In genomic region chr1:30837653-30838052, GRCh38 we compare ENCODE assay signal across 19 cellular contexts.
DNase-seq lines count a peak whose midpoint lies in the region; ATAC-seq, FAIRE-seq and TF ChIP-seq lines count a peak whose summit lies in the region.
"Had no signal": no experiment of that assay in that cellular context is flagged by ENCODE, and none has a peak within 500 bp of the region (broad histone marks: within the 10 kb centered on the region; RNA-seq: fewer than 3 reads in every experiment).

No MANE protein-coding gene starts in this region.

- H3K9ac ChIP-seq in H1 (replicated peaks in 1 of 4; ENCODE audit: extremely low read depth in 1 of 4, low read depth in 3 of 4, low read length in 3 of 4) (no peak overlapping the region), mesendoderm (ENCODE audit: low read length) (no peak overlapping the region)
- H3K9ac ChIP-seq: BLaER1 had no signal

- no peaks in the 10 kb centered on the region for H3K36me3 Mint-ChIP-seq in progenitor cell of endocrine pancreas (ENCODE audit: insufficient read depth)
- H3K36me3 Mint-ChIP-seq: CD4-positive, alpha-beta memory T cell had no signal

- POLR2A ChIA-PET in H1 (lab: Charles Lee; ENCODE audit: partially characterized antibody) = interaction anchor here (0.8 to 1.5 kb wide), 3 partner anchors 9 to 18 kb away, joined by 3 to 5 read pairs (median 3); no protein-coding TSS in a partner anchor

- H3K23me2 ChIP-seq in H1 (ENCODE audit: low read depth, low read length) = peaks cover 6% of the 10 kb centered on the region; the same call in 1 of the 2 replicates

- no peaks in the 10 kb centered on the region for H4K20me1 ChIP-seq in H1 (replicated peaks in 1 of 2; ENCODE audit: control insufficient read depth in 1 of 2, insufficient read depth in 2 of 2, low read length in 2 of 2)

- H3K9me3 Mint-ChIP-seq in progenitor cell of endocrine pancreas (ENCODE audit: low read depth) = no peaks in the 10 kb centered on the region
- H3K9me3 Mint-ChIP-seq: IgD-negative memory B cell had no signal

- H4K5ac ChIP-seq in H1 (ENCODE audit: insufficient read length, low read depth, low read length) (no peak overlapping the region), mesendoderm (ENCODE audit: low read length) (no peak overlapping the region)

- H3K4me1 ChIP-seq in H1 (replicated peaks in 1 of 4; ENCODE audit: control insufficient read depth in 3 of 4, insufficient read depth in 4 of 4, low read length in 3 of 4) (peaks cover 5 to 19% (median 10%) of the 10 kb centered on the region in 4 experiments; a peak in 6 of 7 replicates), mesendoderm (ENCODE audit: control insufficient read depth, low read depth, low read length) (no peaks in the 10 kb centered on the region)
- H3K4me1 ChIP-seq: A549 had no signal

- H3K56ac ChIP-seq in H1 (replicated peaks; ENCODE audit: insufficient read length, low read depth, low read length) (no peak overlapping the region), mesendoderm (ENCODE audit: low read length) (no peak overlapping the region)

- no peak overlapping the region for H3K18ac ChIP-seq in H1 (ENCODE audit: extremely low read depth, low read length)
- H3K18ac ChIP-seq in mesendoderm (ENCODE audit: low read length) = no peak overlapping the region

- H3K4me3 ChIP-seq in H1 (ENCODE audit: extremely low read depth in 1 of 4, insufficient read depth in 2 of 4, low read depth in 3 of 4, low read length in 4 of 4) (no peak overlapping the region), mesendoderm (ENCODE audit: low read length) (no peak overlapping the region)
- H3K4me3 ChIP-seq: A549, BLaER1, HAP-1 had no signal

- H3K4me3 Mint-ChIP-seq in progenitor cell of endocrine pancreas (ENCODE audit: low read depth) = no peak overlapping the region
- H3K4me3 Mint-ChIP-seq: CD4-positive, alpha-beta memory T cell; IgD-negative memory B cell had no signal

- H3K4me1 Mint-ChIP-seq in progenitor cell of endocrine pancreas (ENCODE audit: low read depth) = peaks cover 27% of the 10 kb centered on the region
- H3K4me1 Mint-ChIP-seq: CD4-positive, alpha-beta memory T cell; IgD-negative memory B cell had no signal

- no peak for TF ChIP-seq RAD21 in H1 (IDR thresholded peaks at IDR 0.05 in 1 of 2, conservative IDR thresholded peaks at IDR 0.05 in 1 of 2; ENCODE audit: low read depth in 2 of 2, low read length in 2 of 2)

- no peak for FAIRE-seq in H1 (lab: Jason Lieb, UNC)
- FAIRE-seq: A549, GM12892, HepG2, HTR-8/SVneo had no signal

- H3K4me2 ChIP-seq in H1 (ENCODE audit: insufficient read depth in 1 of 2, low read depth in 2 of 2, low read length in 2 of 2) = no peak overlapping the region
- no peak overlapping the region for H3K4me2 ChIP-seq in mesendoderm (ENCODE audit: low read length)
- H3K4me2 ChIP-seq: A549, BLaER1 had no signal

- H3K14ac ChIP-seq in H1 (ENCODE audit: insufficient read length) = no peak overlapping the region

- H2AK5ac ChIP-seq in H1 (ENCODE audit: low read depth, low read length) (no peak overlapping the region), mesendoderm (ENCODE audit: low read length) (no peak overlapping the region)

- WGBS in H1 (ENCODE audit: extremely low coverage in 1 of 2, insufficient coverage in 1 of 2, insufficient read length in 1 of 2, insufficient replicate concordance in 2 of 2, low coverage in 1 of 2, low lambda C conversion rate in 2 of 2, missing lambda C conversion rate in 1 of 2), 2 experiments = 70% methylated on average over 1 of the region's 1 CpG; no CpG with 5 or more reads in 1 of the 2 experiments
- WGBS in mesendoderm (ENCODE audit: extremely low coverage, insufficient coverage, low lambda C conversion rate) = no CpG with 5 or more reads among the region's 1 CpG

- no peak overlapping the region for H4K91ac ChIP-seq in H1 (replicated peaks; ENCODE audit: insufficient read length, low read length)

- H2BK20ac ChIP-seq in H1 (ENCODE audit: low read length) = no peak overlapping the region

- H3K79me1 ChIP-seq in H1 (ENCODE audit: low read depth, low read length) (no peaks in the 10 kb centered on the region), mesendoderm (ENCODE audit: low read length) (no peaks in the 10 kb centered on the region)

- DNase-seq in NCI-H1436 (lab: John Stamatoyannopoulos, UW) = peak; percentile 48
- no peak for DNase-seq in NCI-H1436 treated with DMSO at 0.1 percent for 48 hours (lab: John Stamatoyannopoulos, UW)
- DNase-seq in H1 (ENCODE audit: low read depth in 1 of 2, low spot score in 2 of 2) = no peak
- peak; percentile 77 for DNase-seq in mesendoderm
- no peak for DNase-seq in progenitor cell of endocrine pancreas (ENCODE audit: low spot score, unreplicated experiment)
- DNase-seq: CD4-positive, alpha-beta memory T cell; DMS153; DMS79; GDM1 had no signal

- H3K23ac ChIP-seq in H1 (ENCODE audit: insufficient read length) (no peak overlapping the region), mesendoderm (ENCODE audit: low read length) (no peak overlapping the region)

- no peaks in the 10 kb centered on the region for H3K79me2 ChIP-seq in H1 (ENCODE audit: control insufficient read depth in 1 of 2, insufficient read depth in 2 of 2, low read length in 2 of 2)
- H3K79me2 ChIP-seq in mesendoderm (ENCODE audit: control insufficient read depth, insufficient read depth, low read length) = no peaks in the 10 kb centered on the region

- no peak for TF ChIP-seq CTCF in H1 (IDR thresholded peaks at IDR 0.05; ENCODE audit: control extremely low read depth in 1 of 3, insufficient read depth in 1 of 3, low read depth in 1 of 3, low read length in 3 of 3)
- TF ChIP-seq CTCF in progenitor cell of endocrine pancreas (IDR thresholded peaks at IDR 0.05; ENCODE audit: unreplicated experiment) = no peak

- 0 out of 2 replicates have a peak overlapping the region, but pooled peaks have one; percentile 38 for H2AFZ ChIP-seq in H1 (ENCODE audit: low read length)

- H3K4ac ChIP-seq in H1 (replicated peaks; ENCODE audit: insufficient read length, low read depth, low read length) (no peak overlapping the region), mesendoderm (ENCODE audit: low read depth, low read length) (no peak overlapping the region)

- no peak overlapping the region for H2BK120ac ChIP-seq in H1 (replicated peaks; ENCODE audit: low read depth, low read length)
- no peak overlapping the region for H2BK120ac ChIP-seq in mesendoderm (ENCODE audit: low read depth, low read length)

- H2BK15ac ChIP-seq in H1 (ENCODE audit: low read length) (peak overlapping the region; percentile 1; the same call in 1 of the 2 replicates), mesendoderm (replicated peaks; ENCODE audit: low read depth) (no peak overlapping the region)

- no peak overlapping the region for H3K27ac ChIP-seq in H1 (ENCODE audit: low read depth, low read length)
- H3K27ac ChIP-seq in mesendoderm (ENCODE audit: low read depth, low read length) = peak overlapping the region; percentile 61
- H3K27ac ChIP-seq: 22Rv1, A549, BLaER1 had no signal

- CTCF ChIA-PET in H1 (lab: Charles Lee; ENCODE audit: partially characterized antibody) = interaction anchor here (0.8 to 3.5 kb wide), 10 partner anchors 9 to 94 kb away, joined by 3 to 20 read pairs (median 4); no protein-coding TSS in a partner anchor

- no peak for TF ChIP-seq POLR2A in H1 (IDR thresholded peaks at IDR 0.05; ENCODE audit: control extremely low read depth in 1 of 2, low read depth in 2 of 2, low read length in 2 of 2)

- H2BK12ac ChIP-seq in H1 (ENCODE audit: low read depth, low read length) = no peak overlapping the region

- no peak for ATAC-seq in HG02973 (IDR thresholded peaks at IDR 0.05; ENCODE audit: unreplicated experiment)
- ATAC-seq in HG03460 (IDR thresholded peaks at IDR 0.05; ENCODE audit: unreplicated experiment) = no peak
- ATAC-seq: A549, HepG2 had no signal

- H3K27ac Mint-ChIP-seq in progenitor cell of endocrine pancreas = no peak overlapping the region
- H3K27ac Mint-ChIP-seq: CD4-positive, alpha-beta memory T cell; IgD-negative memory B cell had no signal

- no peak for TF ChIP-seq EP300 in H1 (IDR thresholded peaks at IDR 0.05; ENCODE audit: borderline replicate concordance in 1 of 2, low read depth in 2 of 2, low read length in 2 of 2)

- no peaks in the 10 kb centered on the region for H3K36me3 ChIP-seq in H1 (ENCODE audit: control insufficient read depth in 2 of 4, insufficient read depth in 4 of 4, low read length in 3 of 4)
- H3K36me3 ChIP-seq in mesendoderm (ENCODE audit: control insufficient read depth, insufficient read depth, low read length) = no peaks in the 10 kb centered on the region
- H3K36me3 ChIP-seq: BLaER1, HAP-1 had no signal

- no peaks in the 10 kb centered on the region for H3K27me3 Mint-ChIP-seq in progenitor cell of endocrine pancreas

- no peaks in the 10 kb centered on the region for H3K9me3 ChIP-seq in H1 (ENCODE audit: insufficient read depth in 2 of 2, low read depth in 1 of 2, low read length in 1 of 2)
- H3K9me3 ChIP-seq: A549, BLaER1, HAP-1 had no signal

- no peaks in the 10 kb centered on the region for H3K27me3 ChIP-seq in H1 (replicated peaks in 1 of 4; ENCODE audit: control insufficient read depth in 3 of 4, extremely low read depth in 1 of 4, insufficient read depth in 3 of 4, low read length in 3 of 4)
- H3K27me3 ChIP-seq in mesendoderm (ENCODE audit: insufficient read depth, low read length, poor library complexity) = no peaks in the 10 kb centered on the region

- H4K8ac ChIP-seq in H1 (ENCODE audit: extremely low read depth, insufficient read depth, low read length) (no peak overlapping the region), mesendoderm (ENCODE audit: low read depth, low read length) (no peak overlapping the region)

- H2BK5ac ChIP-seq in H1 (ENCODE audit: low read depth, low read length) (no peak overlapping the region), mesendoderm (ENCODE audit: low read length) (no peak overlapping the region)

TF ChIP-seq in H1, 55 proteins besides CTCF, POLR2A, EP300 and RAD21:
- TF ChIP-seq NANOG (IDR thresholded peaks at IDR 0.05; ENCODE audit: insufficient read depth, low read depth, low read length, poor library complexity, severe bottlenecking) (no peak), GTF2F1 (IDR thresholded peaks at IDR 0.05; ENCODE audit: borderline replicate concordance, low read depth, low read length) (no peak), MAX (IDR thresholded peaks at IDR 0.05) (no peak), CREB1 (IDR thresholded peaks at IDR 0.05) (no peak), ASH2L (IDR thresholded peaks at IDR 0.05; ENCODE audit: low read length) (no peak), HDAC6 (IDR thresholded peaks at IDR 0.05; ENCODE audit: low read depth, low read length) (no peak), RNF2 (IDR thresholded peaks at IDR 0.05; ENCODE audit: borderline replicate concordance, low read depth, low read length, missing control alignments, poor library complexity, severe bottlenecking) (no peak), BRCA1 (IDR thresholded peaks at IDR 0.05; ENCODE audit: low read depth, low read length) (no peak)

Comparison
In these comparisons a context has a peak if more than half of its experiments do, and no peak if none do; other contexts are left out.
1. DNase-seq: peak in NCI-H1436 (single experiment) and mesendoderm (single experiment); none in NCI-H1436 treated with DMSO at 0.1 percent for 48 hours (single experiment), H1 (0 of 2) and progenitor cell of endocrine pancreas (single experiment).